In the genomic region with DNA sequence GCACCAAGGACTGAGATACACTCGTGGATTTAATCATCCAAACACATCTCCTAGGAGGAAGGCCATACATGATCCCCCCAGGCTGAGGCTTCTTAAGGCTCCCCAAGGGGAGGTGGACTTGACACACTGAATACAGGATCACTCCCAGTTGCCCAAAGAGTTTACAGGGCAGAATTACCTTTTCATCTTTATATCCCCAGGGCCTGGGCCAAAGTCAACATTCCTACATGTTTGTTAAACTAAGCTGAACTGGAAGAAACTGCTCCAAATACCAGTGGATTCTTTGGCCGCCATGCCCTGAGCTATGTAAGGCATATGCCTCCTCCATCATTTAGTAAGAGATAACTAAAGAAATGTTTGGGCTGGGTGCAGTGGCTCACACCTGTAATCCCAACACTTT, we compare ENCODE assay signal across 1 cellular context.
TF ChIP-seq lines count a peak whose summit lies in the region.

No MANE protein-coding gene starts in this region.

TF ChIP-seq in H1, 55 proteins besides CTCF, POLR2A, EP300 and RAD21:
- TF ChIP-seq CHD2 (IDR thresholded peaks at IDR 0.05; ENCODE audit: low read length) (no peak), POU5F1 (IDR thresholded peaks at IDR 0.05; ENCODE audit: low read depth, low read length) (no peak), ATF3 (IDR thresholded peaks at IDR 0.05; ENCODE audit: insufficient read depth, low read depth, low read length) (no peak), SIRT6 (IDR thresholded peaks at IDR 0.05; ENCODE audit: low read length) (no peak)
TF ChIP-seq in H1: peak in this region for 0.
